In genomic region chr1:86706018-86706417, GRCh38 we compare ENCODE assay signal across 9 cellular contexts. TPM values are rescaled to one million over a fixed set of nuclear protein-coding genes. Genes with fewer than 3 reads are reported as not detected.
DNase-seq lines count a peak whose midpoint lies in the region; FAIRE-seq and TF ChIP-seq lines count a peak whose summit lies in the region.
"Had no signal": no experiment of that assay in that cellular context is flagged by ENCODE, and none has a peak within 500 bp of the region (broad histone marks: within the 10 kb centered on the region; RNA-seq: fewer than 3 reads in every experiment).

No MANE protein-coding gene starts in this region.

- H3K27ac ChIP-seq in AG04450 (ENCODE audit: low read depth, low read length), result no peak overlapping the region
- H3K27ac ChIP-seq in muscle layer of duodenum (ENCODE audit: low read length), result peak overlapping the region; percentile 91

- H3K9me3 ChIP-seq in AG04450 (ENCODE audit: control insufficient read depth, insufficient read depth, low read length), result no peaks in the 10 kb centered on the region
- no peaks in the 10 kb centered on the region for H3K9me3 ChIP-seq in muscle layer of duodenum (ENCODE audit: control insufficient read depth in 1 of 2, low read length in 2 of 2)

- H3K4me3 ChIP-seq in AG04450 (ENCODE audit: low read depth, low read length) (peak overlapping the region; percentile 83), bronchial epithelial cell (ENCODE audit: low read depth, low read length) (peak overlapping the region; percentile 93), muscle layer of duodenum (ENCODE audit: low read depth in 1 of 2, low read length in 2 of 2) (peak overlapping the region; percentile 87 to 92)

- H3K36me3 ChIP-seq in bronchial epithelial cell (ENCODE audit: control insufficient read depth, insufficient read depth, low read length) (no peaks in the 10 kb centered on the region), muscle layer of duodenum (ENCODE audit: control insufficient read depth in 1 of 2, insufficient read depth in 2 of 2, low read length in 2 of 2) (peaks cover 0 to 13% of the 10 kb centered on the region in 2 donors)

- TF ChIP-seq CTCF in AG04450 (IDR thresholded peaks at IDR 0.05; ENCODE audit: low read depth, low read length) (no peak), bronchial epithelial cell (IDR thresholded peaks at IDR 0.05; ENCODE audit: insufficient read depth, low read length, severe bottlenecking) (no peak)

- DNase-seq in AG04450 (ENCODE audit: low read depth, low spot score), result no peak
- peak; percentile 10 for DNase-seq in HuH-7 (ENCODE audit: low spot score)
- DNase-seq in bronchial epithelial cell (ENCODE audit: low read depth), result peak; percentile 24
- no peak for DNase-seq in GOT3 (lab: John Stamatoyannopoulos, UW)
- DNase-seq in NK-92 treated with Interleukin-12 subunit alpha and Interleukin-12 subunit beta, amount 100 ng/mL, for 24 hours (lab: John Stamatoyannopoulos, UW), result no peak
- no peak for DNase-seq in GM03348 (ENCODE audit: low spot score)
- DNase-seq in NCI-H1436 treated with DMSO at 0.1 percent for 48 hours (lab: John Stamatoyannopoulos, UW), result no peak

- H3K27me3 ChIP-seq in AG04450 (ENCODE audit: control insufficient read depth, insufficient read depth, low read length), result no peaks in the 10 kb centered on the region
- H3K27me3 ChIP-seq in bronchial epithelial cell (ENCODE audit: control insufficient read depth, insufficient read depth, low read length), result no peaks in the 10 kb centered on the region
- H3K27me3 ChIP-seq in muscle layer of duodenum (ENCODE audit: low read depth, low read length), result no peaks in the 10 kb centered on the region

- H3K4me1 ChIP-seq in muscle layer of duodenum (ENCODE audit: control insufficient read depth in 1 of 2, insufficient read depth in 2 of 2, low read length in 2 of 2), result peaks cover 14 to 42% of the 10 kb centered on the region in 2 donors

- POLR2A ChIA-PET in AG04450 (lab: Yijun Ruan, JAX), result interaction anchor here (0.5 kb wide), 1 partner anchor 625 kb away, joined by 3 read pairs; no protein-coding TSS in a partner anchor

- CTCF ChIA-PET in AG04450 (lab: Charles Lee), result interaction anchor here (1.3 to 5.1 kb wide), 4 partner anchors 11 to 321 kb away, joined by 3 to 166 read pairs (median 10); no protein-coding TSS in a partner anchor

- no peak for FAIRE-seq in bronchial epithelial cell (lab: Jason Lieb, UNC)
- FAIRE-seq: colon had no signal

RNA-seq across cellular contexts. Expression of gene SH3GLB1, which starts 1.6 kb away (rescaled TPM):
- 61.3 and 75.9 TPM in 2 replicates for polyA plus RNA-seq in AG04450 (2011; rRNA removed)
- polyA minus RNA-seq in AG04450 (2011; rRNA and poly(A)+ RNA removed), result 31.8 and 63.3 TPM in 2 replicates
- total RNA-seq in bronchial epithelial cell, result 21.3 and 31.2 TPM in 2 replicates

Comparison
In these comparisons a context has a peak if more than half of its experiments do, and no peak if none do; other contexts are left out.
1. DNase-seq: peak in HuH-7 (single experiment) and bronchial epithelial cell (single experiment); none in AG04450 (single experiment), GOT3 (single experiment), NK-92 treated with Interleukin-12 subunit alpha and Interleukin-12 subunit beta, amount 100 ng/mL, for 24 hours (single experiment), GM03348 (single experiment) and NCI-H1436 treated with DMSO at 0.1 percent for 48 hours (single experiment).
2. Peak in every context shown above with its lines, with median percentiles within 50 percentile points of each other: H3K4me3 ChIP-seq.